In the genomic region with DNA sequence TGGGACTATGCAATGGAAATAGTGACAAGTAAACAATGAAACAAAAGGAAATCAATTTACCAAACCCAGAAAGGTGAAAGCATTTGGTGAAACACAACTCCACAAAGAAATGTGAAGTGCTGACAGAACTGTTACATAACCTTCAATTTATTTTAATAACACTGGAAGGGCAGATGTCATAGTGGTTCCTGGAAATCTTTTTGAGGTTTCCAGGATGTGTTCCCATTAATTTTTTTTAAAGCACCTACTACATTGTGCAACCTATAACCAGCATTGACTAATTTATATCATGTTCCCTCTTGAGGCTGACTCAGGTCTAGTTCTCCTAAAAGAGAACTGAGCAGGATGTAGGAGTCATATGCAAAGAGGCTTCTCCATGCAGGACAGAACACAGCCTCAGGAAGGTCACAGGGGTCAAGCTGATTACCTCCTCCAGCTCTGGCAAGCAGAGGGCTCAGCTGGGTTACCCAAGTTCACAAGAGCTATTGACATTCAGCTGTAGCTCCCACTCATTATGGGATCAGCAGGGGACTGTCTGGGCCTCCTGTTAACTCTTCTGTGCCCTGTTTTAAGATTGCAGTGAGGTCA, we compare ENCODE assay signal across 8 cellular contexts.
A peak's percentile ranks its signal among the peaks of the same experiment; 100 is the strongest.
DNase-seq lines count a peak whose midpoint lies in the region; ATAC-seq and TF ChIP-seq lines count a peak whose summit lies in the region.

No MANE protein-coding gene starts in this region.

- intact Hi-C loops in mammary epithelial cell (cut with micrococcal nuclease), result loop anchor here (2.0 to 5.0 kb wide), 2 partner anchors 70 to 157 kb away; partner anchors contain the start of gene NRIP1

- TF ChIP-seq CTCF in mammary epithelial cell (conservative IDR thresholded peaks at IDR 0.05 in 1 of 2, IDR thresholded peaks at IDR 0.05 in 1 of 2; ENCODE audit: extremely low read depth in 1 of 2, insufficient read depth in 1 of 2, low read depth in 1 of 2, low read length in 2 of 2), result peak in 1 of 2 donors; percentile 8

- H3K27ac ChIP-seq in mammary epithelial cell (ENCODE audit: insufficient read depth, low read depth, low read length) (peak overlapping the region; percentile 87), mesendoderm (ENCODE audit: low read depth, low read length) (no peak overlapping the region)

- H2BK15ac ChIP-seq in mesendoderm (replicated peaks; ENCODE audit: low read depth), result no peak overlapping the region

- no peak overlapping the region for H3K23ac ChIP-seq in mesendoderm (ENCODE audit: low read length)

- H2BK5ac ChIP-seq in mesendoderm (ENCODE audit: low read length), result no peak overlapping the region

- H3K4me2 ChIP-seq in mammary epithelial cell (ENCODE audit: insufficient read depth, low read depth, low read length), result peak overlapping the region; percentile 64
- no peak overlapping the region for H3K4me2 ChIP-seq in mesendoderm (ENCODE audit: low read length)

- H3K36me3 ChIP-seq in MG63, result no peaks in the 10 kb centered on the region
- H3K36me3 ChIP-seq in mammary epithelial cell (ENCODE audit: insufficient read depth, low read length), result no peaks in the 10 kb centered on the region
- H3K36me3 ChIP-seq in mesendoderm (ENCODE audit: control insufficient read depth, insufficient read depth, low read length), result no peaks in the 10 kb centered on the region

- peaks cover 38% of the 10 kb centered on the region for H3K4me1 ChIP-seq in mammary epithelial cell (ENCODE audit: insufficient read depth, low read length)
- peaks cover 5% of the 10 kb centered on the region for H3K4me1 ChIP-seq in mesendoderm (ENCODE audit: control insufficient read depth, low read depth, low read length)

- no peak overlapping the region for H4K5ac ChIP-seq in mesendoderm (ENCODE audit: low read length)

- POLR2A ChIA-PET in HEK293T (lab: Yijun Ruan, JAX), result interaction anchor here (1.1 to 1.4 kb wide), 2 partner anchors 17 to 157 kb away, joined by 3 read pairs; partner anchors contain the start of gene NRIP1

- no peak for TF ChIP-seq POLR2A in GM18505 (IDR thresholded peaks at IDR 0.05; ENCODE audit: borderline replicate concordance, extremely low read depth, insufficient read depth, insufficient read length)

- H3K18ac ChIP-seq in mesendoderm (ENCODE audit: low read length), result no peak overlapping the region

- no peak overlapping the region for H4K8ac ChIP-seq in mesendoderm (ENCODE audit: low read depth, low read length)

- H3K27me3 ChIP-seq in MG63 (no peaks in the 10 kb centered on the region), mammary epithelial cell (ENCODE audit: insufficient read depth, low read length) (no peaks in the 10 kb centered on the region), mesendoderm (ENCODE audit: insufficient read depth, low read length, poor library complexity) (no peaks in the 10 kb centered on the region)

- H4K20me1 ChIP-seq in mammary epithelial cell (ENCODE audit: insufficient read depth, low read length), result no peaks in the 10 kb centered on the region

- CTCF ChIA-PET in mammary epithelial cell (lab: Charles Lee; ENCODE audit: low non-redundant PET), result interaction anchor here (0.5 kb wide), 1 partner anchor 54 kb away, joined by 4 read pairs; no protein-coding TSS in a partner anchor
- CTCF ChIA-PET in HEK293T (lab: Yijun Ruan, JAX), result no interaction called here

- H3K9me3 ChIP-seq in MG63, result no peaks in the 10 kb centered on the region
- no peaks in the 10 kb centered on the region for H3K9me3 ChIP-seq in mammary epithelial cell (replicated peaks; ENCODE audit: insufficient read depth, low read length)

- in situ Hi-C loops in mammary epithelial cell (cut with MboI; ENCODE audit: low sequenced_read_pairs in 2 of 2), result loop anchor here in 1 of 2 donors (10.0 kb wide), 1 partner anchor 157 kb away; the partner anchor contains the start of gene NRIP1

- no peak overlapping the region for H3K4me3 ChIP-seq in MG63
- H3K4me3 ChIP-seq in mammary epithelial cell (replicated peaks in 1 of 3; ENCODE audit: insufficient read depth in 1 of 3, low read depth in 2 of 3, low read length in 3 of 3), result no peak overlapping the region
- no peak overlapping the region for H3K4me3 ChIP-seq in mesendoderm (ENCODE audit: low read length)

- H2BK120ac ChIP-seq in mesendoderm (ENCODE audit: low read depth, low read length), result no peak overlapping the region

- BruUV-seq in mammary epithelial cell (replicated peaks; lab: Mats Ljungman, UMichigan), result no TSS peak

- ATAC-seq in GM18505 (IDR thresholded peaks at IDR 0.05; ENCODE audit: unreplicated experiment) (no peak), GM21723 (IDR thresholded peaks at IDR 0.05; ENCODE audit: unreplicated experiment) (no peak)

- no peak overlapping the region for H2AK5ac ChIP-seq in mesendoderm (ENCODE audit: low read length)

- no peaks in the 10 kb centered on the region for H3K79me1 ChIP-seq in mesendoderm (ENCODE audit: low read length)

- DNase-seq in ELR (ENCODE audit: low read depth) (peak; percentile 91), MG63 (peak; percentile 78), mammary epithelial cell (peak; percentile 96), mesendoderm (peak; percentile 95), HEK293T (ENCODE audit: extremely low spot score) (no peak), LoVo (ENCODE audit: low spot score) (no peak)

- H3K79me2 ChIP-seq in mammary epithelial cell (ENCODE audit: insufficient read depth, low read length), result no peaks in the 10 kb centered on the region
- no peaks in the 10 kb centered on the region for H3K79me2 ChIP-seq in mesendoderm (ENCODE audit: control insufficient read depth, insufficient read depth, low read length)

- no peak overlapping the region for H3K4ac ChIP-seq in mesendoderm (ENCODE audit: low read depth, low read length)

- H3K56ac ChIP-seq in mesendoderm (ENCODE audit: low read length), result no peak overlapping the region

- dilution Hi-C loops in mammary epithelial cell (cut with HindIII; ENCODE audit: low sequenced_read_pairs), result no loop called here

- no peak overlapping the region for H2AFZ ChIP-seq in mammary epithelial cell (ENCODE audit: low read depth, low read length)

- H3K9ac ChIP-seq in mammary epithelial cell (ENCODE audit: insufficient read depth, low read length) (peak overlapping the region; percentile 1), mesendoderm (ENCODE audit: low read length) (no peak overlapping the region)

TF ChIP-seq in HEK293T, 16 proteins besides CTCF, POLR2A, EP300 and RAD21:
- no peak for TF ChIP-seq L3MBTL2 (conservative IDR thresholded peaks at IDR 0.05)
- no peak for TF ChIP-seq ZNF384 (IDR thresholded peaks at IDR 0.05)

Comparison
In these comparisons a context has a peak if more than half of its experiments do, and no peak if none do; other contexts are left out.
1. DNase-seq: peak in ELR (single experiment), MG63 (single experiment), mammary epithelial cell (single experiment) and mesendoderm (single experiment); none in HEK293T (single experiment) and LoVo (single experiment).